In the genomic region with DNA sequence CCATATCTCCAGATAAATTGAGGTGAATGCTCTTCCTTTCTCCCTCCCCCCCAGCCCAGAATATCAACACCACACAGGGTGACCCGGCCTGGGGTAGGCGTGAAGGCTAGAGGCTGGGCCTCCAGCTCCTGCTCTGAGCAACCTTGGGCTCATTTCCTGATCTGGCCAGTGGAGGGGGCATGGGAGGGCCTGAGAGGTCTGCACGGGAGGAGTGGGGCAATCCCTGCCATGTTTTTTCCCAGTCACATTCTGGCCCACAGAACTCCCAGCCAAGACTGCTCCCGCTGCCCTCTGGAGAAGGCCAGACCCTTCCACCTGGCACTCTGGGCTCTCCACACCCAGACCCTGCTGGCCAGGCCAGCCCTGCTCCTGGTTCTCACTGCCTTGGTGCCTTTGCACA, we compare ENCODE assay signal across 7 cellular contexts. TPM values are rescaled to one million over a fixed set of nuclear protein-coding genes. Genes with fewer than 3 reads are reported as not detected.
A peak's percentile ranks its signal among the peaks of the same experiment; 100 is the strongest.
DNase-seq lines count a peak whose midpoint lies in the region; TF ChIP-seq lines count a peak whose summit lies in the region.
"Had no signal": no experiment of that assay in that cellular context is flagged by ENCODE, and none has a peak within 500 bp of the region (broad histone marks: within the 10 kb centered on the region; RNA-seq: fewer than 3 reads in every experiment).

No MANE protein-coding gene starts in this region.

- H3K27ac ChIP-seq in RWPE1, result peak overlapping the region; percentile 47
- peak overlapping the region; percentile 28 to 58 for H3K27ac ChIP-seq in mucosa of rectum (ENCODE audit: low read depth in 2 of 2, low read length in 2 of 2)

- H3K27me3 ChIP-seq in H7 (ENCODE audit: control insufficient read depth, insufficient read depth, low read length) (no peaks in the 10 kb centered on the region), mucosa of rectum (ENCODE audit: control insufficient read depth in 2 of 2, insufficient read depth in 2 of 2, low read length in 2 of 2) (no peaks in the 10 kb centered on the region)

- H3K9me3 ChIP-seq in mucosa of rectum (ENCODE audit: control insufficient read depth in 2 of 2, low read length in 2 of 2), result no peaks in the 10 kb centered on the region

- POLR2A ChIA-PET in RWPE1 (lab: Yijun Ruan, JAX; ENCODE audit: low non-redundant PET), result no interaction called here

- no peak overlapping the region for H3K4me3 ChIP-seq in H7 (ENCODE audit: insufficient read depth, low read depth, low read length)
- H3K4me3 ChIP-seq in mucosa of rectum (ENCODE audit: low read length in 2 of 2), result peak overlapping the region in 1 of 2 donors; percentile 22

- DNase-seq in H7, result peak; percentile 86
- peak; percentile 46 for DNase-seq in RWPE1 (ENCODE audit: low spot score)
- no peak for DNase-seq in NCI-H1092 (lab: John Stamatoyannopoulos, UW)
- DNase-seq in activated gamma-delta T cell (lab: John Stamatoyannopoulos, UW), result no peak
- DNase-seq: activated CD8-positive, alpha-beta memory T cell treated with anti-CD3 and anti-CD28 coated beads, Interleukin-2, amount 50 U/mL, for 4 hours had no signal

- CTCF ChIA-PET in RWPE1 (lab: Yijun Ruan, JAX), result interaction anchor here (0.7 to 0.8 kb wide), 3 partner anchors 12 to 209 kb away, joined by 3 to 5 read pairs (median 3); no protein-coding TSS in a partner anchor

- H3K36me3 ChIP-seq in H7 (replicated peaks; ENCODE audit: control insufficient read depth, insufficient read depth, low read length) (no peaks in the 10 kb centered on the region), mucosa of rectum (ENCODE audit: control insufficient read depth in 2 of 2, insufficient read depth in 2 of 2, low read length in 2 of 2) (no peaks in the 10 kb centered on the region)

- TF ChIP-seq CTCF in RWPE1 (conservative IDR thresholded peaks at IDR 0.05; ENCODE audit: low read depth), result peak; percentile 22; the same call in 1 of the 2 replicates

- peak overlapping the region in 1 of 2 donors; percentile 29 for H3K9ac ChIP-seq in mucosa of rectum (ENCODE audit: low read depth in 1 of 2, low read length in 2 of 2)

- H3K4me1 ChIP-seq in mucosa of rectum (ENCODE audit: control insufficient read depth in 2 of 2, insufficient read depth in 2 of 2, low read length in 2 of 2), result peaks cover 21 to 29% of the 10 kb centered on the region in 2 donors

RNA-seq across cellular contexts. Expression of a gene that starts 3.9 kb away (rescaled TPM):
- 11.0 and 12.2 TPM in 2 replicates for total RNA-seq in H7 (2014; rRNA removed; shearing (Covaris generic))
- total RNA-seq: lung microvascular endothelial cell had no signal

RNA-seq across cellular contexts. Expression of a gene that starts 30.7 kb away (rescaled TPM):
- total RNA-seq in H7 (2014; rRNA removed; shearing (Covaris generic)), result 139 and 148 TPM in 2 replicates

RNA-seq across cellular contexts. Expression of a gene that starts 30.9 kb away (rescaled TPM):
- total RNA-seq in H7 (2014; rRNA removed; shearing (Covaris generic)), result 6.2 and 8.2 TPM in 2 replicates

RNA-seq across cellular contexts. Expression of a gene that starts 48.6 kb away (rescaled TPM):
- total RNA-seq in H7 (2014; rRNA removed; shearing (Covaris generic)), result 1.00 and 1.1 TPM in 2 replicates
- total RNA-seq: lung microvascular endothelial cell had no signal

RNA-seq across cellular contexts. Expression of a gene that starts 53.9 kb away (rescaled TPM):
- total RNA-seq in H7 (2014; rRNA removed; shearing (Covaris generic)), result 1,494 and 1,850 TPM in 2 replicates

Comparison
In these comparisons a context has a peak if more than half of its experiments do, and no peak if none do; other contexts are left out.
1. DNase-seq: peak in H7 (single experiment) and RWPE1 (single experiment); none in NCI-H1092 (single experiment) and activated gamma-delta T cell (single experiment).